ENCODE assay signal across 16 cellular contexts in the genomic region with DNA sequence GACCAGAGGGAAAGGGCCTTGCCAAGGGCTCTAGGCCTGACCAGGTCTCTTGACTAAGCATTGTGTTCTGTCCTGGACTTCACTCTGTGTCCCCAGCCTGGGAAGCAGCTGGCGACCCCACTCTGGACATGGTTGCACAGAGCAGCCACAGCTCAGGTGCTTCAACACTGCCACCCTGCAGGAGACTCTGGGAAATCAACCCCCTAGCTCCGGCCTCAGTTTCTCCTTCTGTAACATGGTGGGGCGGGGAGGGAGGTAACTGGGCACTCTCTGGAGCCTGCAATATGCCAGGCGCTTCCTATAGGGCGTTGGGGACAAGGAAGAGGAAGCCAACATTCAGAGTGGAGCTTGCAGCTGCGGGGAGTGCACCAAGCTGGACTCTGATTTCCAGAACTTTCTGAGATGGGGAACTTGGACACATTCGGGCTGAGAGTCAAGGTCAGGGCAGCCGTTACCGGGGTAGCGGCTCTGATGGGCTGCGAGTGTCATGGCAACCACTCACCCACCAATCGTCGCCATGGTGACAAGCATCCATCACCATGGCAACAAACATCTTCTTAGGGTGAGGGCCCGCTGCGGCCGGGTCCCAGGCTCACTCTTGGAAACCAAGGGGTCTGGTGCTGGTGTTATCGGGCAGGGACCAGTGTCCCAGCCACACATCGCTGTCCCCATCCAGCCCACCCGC. TPM values are rescaled to one million over a fixed set of nuclear protein-coding genes. Genes with fewer than 3 reads are reported as not detected.
DNase-seq lines count a peak whose midpoint lies in the region; TF ChIP-seq lines count a peak whose summit lies in the region.
"Had no signal": no experiment of that assay in that cellular context is flagged by ENCODE, and none has a peak within 500 bp of the region (broad histone marks: within the 10 kb centered on the region; RNA-seq: fewer than 3 reads in every experiment).

No MANE protein-coding gene starts in this region.

- DNase-seq in NCI-H82 (lab: John Stamatoyannopoulos, UW), result peak; percentile 35
- DNase-seq in NCI-H82 treated with DMSO at 0.1 percent for 48 hours (lab: John Stamatoyannopoulos, UW; ENCODE audit: unreplicated experiment), result no peak
- peak; percentile 20 for DNase-seq in SK-MEL-5 (ENCODE audit: low read depth, low spot score)
- DNase-seq in head of caudate nucleus, result peak; percentile 9 to 85 (median 55)
- DNase-seq in testis, result peak; percentile 58
- DNase-seq in NCI-H2029 (lab: John Stamatoyannopoulos, UW), result no peak
- no peak for DNase-seq in GM19240 (ENCODE audit: insufficient read length, low spot score)
- DNase-seq: CD8-positive, alpha-beta memory T cell; H9; MG63; NCI-H1436; NCI-H2081; PC-9 had no signal

- H3K36me3 ChIP-seq in testis (ENCODE audit: low read depth, missing control alignments), result no peaks in the 10 kb centered on the region
- H3K36me3 ChIP-seq: MG63 had no signal

- in situ Hi-C loops in SK-MEL-5 (cut with HindIII; ENCODE audit: low pct_unique_long_range_greater_than_20kb, low sequenced_read_pairs), result no loop called here

- no peak for TF ChIP-seq POLR2A in testis (IDR thresholded peaks at IDR 0.05)

- TF ChIP-seq CTCF in testis (IDR thresholded peaks at IDR 0.05), result no peak

- no peaks in the 10 kb centered on the region for H3K9me3 ChIP-seq in testis
- H3K9me3 ChIP-seq: MG63 had no signal

- no peak overlapping the region for H3K27ac ChIP-seq in testis
- H3K27ac ChIP-seq: PC-9 had no signal

- H3K4me3 ChIP-seq in testis, result no peak overlapping the region
- H3K4me3 ChIP-seq: MG63, PC-9 had no signal

- no peaks in the 10 kb centered on the region for H3K4me1 ChIP-seq in testis

- H3K27me3 ChIP-seq in testis, result no peaks in the 10 kb centered on the region

- intact Hi-C loops in head of caudate nucleus (cut with DNase I), result no loop called here
- intact Hi-C loops in testis (cut with DNase I; ENCODE audit: low total_unique reads), result no loop called here

- 67 to 71% methylated on average over 14 to 19 of the region's 19 CpGs for WGBS in testis, 2 donors

RNA-seq across cellular contexts. Expression of a gene that starts 12.8 kb away (rescaled TPM):
- not detected in 2 replicates for total RNA-seq in SK-MEL-5 (2014; rRNA removed; shearing (Covaris generic))
- not detected in 2 replicates for polyA plus RNA-seq in SK-MEL-5 (2015; cell fraction: cytosol; rRNA removed)
- not detected in 2 replicates for polyA plus RNA-seq in SK-MEL-5 (2015; cell fraction: nucleus; rRNA removed)
- 1 to 10 TPM; 4.6 to 6.9 TPM for total RNA-seq in testis
- 4.4 TPM for polyA plus RNA-seq in testis (ENCODE audit: insufficient read depth, low read depth, low replicate concordance)
- total RNA-seq: CD8-positive, alpha-beta memory T cell; H9; NCI-H460; PC-9 had no signal
- polyA plus RNA-seq: AG04450; BJ; CD8-positive, alpha-beta memory T cell had no signal

Comparison
In these comparisons a context has a peak if more than half of its experiments do, and no peak if none do; other contexts are left out.
1. DNase-seq: peak in NCI-H82 (single experiment), SK-MEL-5 (single experiment), head of caudate nucleus (42 of 42) and testis (single experiment); none in NCI-H82 treated with DMSO at 0.1 percent for 48 hours (single experiment), NCI-H2029 (single experiment) and GM19240 (single experiment).